ENCODE assay signal across 30 cellular contexts in the genomic region with DNA sequence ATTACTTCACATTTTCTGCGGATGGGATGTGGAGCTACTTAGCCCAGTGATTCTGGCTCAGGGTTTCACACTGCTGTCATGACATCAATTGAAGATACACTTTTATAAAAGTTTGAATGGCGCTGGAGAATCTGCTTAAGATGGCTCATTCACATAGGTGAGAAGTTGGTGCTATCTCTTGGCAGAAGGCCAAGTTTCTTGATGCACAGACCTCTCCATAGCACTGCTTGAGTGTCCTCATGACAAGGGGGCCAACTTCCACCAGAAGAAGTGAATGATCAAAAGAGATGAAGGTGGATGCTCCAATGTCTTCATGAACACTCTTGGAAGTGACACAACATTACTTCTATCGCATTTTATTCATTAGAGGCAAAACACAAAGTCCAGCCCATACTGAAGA.
"Had no signal": no experiment of that assay in that cellular context is flagged by ENCODE, and none has a peak within 500 bp of the region (broad histone marks: within the 10 kb centered on the region; RNA-seq: fewer than 3 reads in every experiment).

No MANE protein-coding gene starts in this region.

- H2AFZ ChIP-seq: PC-9 had no signal

- H3K9me3 ChIP-seq: MG63, SK-N-SH had no signal

- FAIRE-seq: RCC 7860 had no signal

- H3K27me3 ChIP-seq: MG63, SJSA1 had no signal

- H3K4me1 ChIP-seq: SJSA1 had no signal

- H3K9ac ChIP-seq: SK-N-SH had no signal

- H3K36me3 ChIP-seq: MG63, SJSA1 had no signal

- H3K4me3 ChIP-seq: MG63, PC-9, SJSA1 had no signal

- H3K4me2 ChIP-seq: PC-9, SK-N-SH had no signal

- H3K27ac ChIP-seq: PC-9, SJSA1 had no signal

- ATAC-seq: Panc1 had no signal

- DNase-seq: Kasumi-1, MG63, NCI-H1048, NCI-H1092 treated with DMSO at 0.1 percent for 48 hours, NCI-H1105 treated with DMSO at 0.1 percent for 48 hours, NCI-H1417, NCI-H1436, NCI-H146, NCI-H1694, NCI-H187, NCI-H1930, NCI-H2029 treated with DMSO at 0.1 percent for 48 hours, NCI-H2081 treated with DMSO at 0.1 percent for 48 hours, NCI-H2171 treated with DMSO at 0.1 percent for 48 hours, NCI-H2227 treated with DMSO at 0.1 percent for 48 hours, NCI-H345, NCI-H446, NCI-H510A treated with DMSO at 0.1 percent for 48 hours, NCI-H524 treated with DMSO at 0.1 percent for 48 hours, NCI-H526 treated with DMSO at 0.1 percent for 48 hours, NCI-H774, PC-9, Right ventricle myocardium superior, SHP77 treated with DMSO at 0.1 percent for 48 hours, SK-N-SH, SW 1271, T-helper 1 cell had no signal
